In genomic region chr1:162661336-162661735, GRCh38 we compare ENCODE assay signal across 20 cellular contexts.
"Had no signal": no experiment of that assay in that cellular context is flagged by ENCODE, and none has a peak within 500 bp of the region (broad histone marks: within the 10 kb centered on the region; RNA-seq: fewer than 3 reads in every experiment).

No MANE protein-coding gene starts in this region.

- H3K27me3 ChIP-seq: colonic mucosa, esophagus squamous epithelium, gastroesophageal sphincter, right lobe of liver, testis, upper lobe of left lung had no signal

- ATAC-seq: activated T-helper 17 cell treated with anti-CD3 and anti-CD28 coated beads, Interleukin-2, amount 50 U/mL, for 72 hours; gastroesophageal sphincter; left ventricle myocardium superior; right lobe of liver; stimulated activated memory B cell treated with anti-CD40 and anti-IgM and Interleukin-4, amounts not matched to agents 10 μg/mL and 1 μg/mL and 100 μg/mL, for 72 hours; WTC11 had no signal

- H3K36me3 ChIP-seq: colonic mucosa, esophagus squamous epithelium, right lobe of liver, upper lobe of left lung had no signal

- DNase-seq: activated naive CD8-positive, alpha-beta T cell treated with anti-CD3 and anti-CD28 coated beads for 36 hours; activated T-cell treated with anti-CD3 and anti-CD28 coated beads, Interleukin-2, amount 50 U/mL, for 24 hours; central memory CD4-positive, alpha-beta T cell; colonic mucosa; esophagus squamous epithelium; head of caudate nucleus; hypothalamus; left ventricle myocardium superior; mammary epithelial cell; occipital lobe; right lobe of liver; small intestine; stimulated activated CD4-positive, alpha-beta T cell treated with anti-CD3 and anti-CD28 coated beads, Interleukin-15, amount 100 ng/mL, for 24 hours; T-helper 9 cell; testis; upper lobe of left lung had no signal

- H3K27ac ChIP-seq: colonic mucosa, esophagus squamous epithelium, gastroesophageal sphincter, right lobe of liver, testis, upper lobe of left lung had no signal

- H3K4me1 ChIP-seq: colonic mucosa, right lobe of liver, testis had no signal

- H3K4me3 ChIP-seq: colonic mucosa, esophagus squamous epithelium, gastroesophageal sphincter, right lobe of liver, testis, upper lobe of left lung had no signal

- H3K9me3 ChIP-seq: colonic mucosa, esophagus squamous epithelium, gastroesophageal sphincter, right lobe of liver, testis, upper lobe of left lung had no signal
